ENCODE assay signal across 22 cellular contexts in genomic region chr9:108665856-108666784, GRCh38.
A peak's percentile ranks its signal among the peaks of the same experiment; 100 is the strongest.
DNase-seq lines count a peak whose midpoint lies in the region; ATAC-seq, FAIRE-seq and TF ChIP-seq lines count a peak whose summit lies in the region.
"Had no signal": no experiment of that assay in that cellular context is flagged by ENCODE, and none has a peak within 500 bp of the region (broad histone marks: within the 10 kb centered on the region; RNA-seq: fewer than 3 reads in every experiment).

No MANE protein-coding gene starts in this region.

- BruUV-seq in MCF 10A (replicated peaks; lab: Mats Ljungman, UMichigan): no TSS peak

- H3K9me3 ChIP-seq in breast epithelium (peaks cover 0 to under 1% of the 10 kb centered on the region in 2 donors), body of pancreas (no peaks in the 10 kb centered on the region), small intestine (ENCODE audit: control insufficient read depth, low read depth) (no peaks in the 10 kb centered on the region)
- no peaks in the 10 kb centered on the region for H3K9me3 ChIP-seq in CD8-positive, alpha-beta T cell (ENCODE audit: low read length)
- H3K9me3 ChIP-seq: A549, thoracic aorta had no signal

- H3K4me3 ChIP-seq in breast epithelium (no peak overlapping the region), body of pancreas (no peak overlapping the region), small intestine (ENCODE audit: low read depth in 1 of 2, low read length in 2 of 2) (no peak overlapping the region)
- no peak overlapping the region for H3K4me3 ChIP-seq in CD8-positive, alpha-beta T cell (ENCODE audit: low read depth, low read length)
- H3K4me3 ChIP-seq: A549, heart right ventricle, thoracic aorta had no signal

- TF ChIP-seq CTCF in MCF 10A (IDR thresholded peaks at IDR 0.05; ENCODE audit: unreplicated experiment): no peak
- no peak for TF ChIP-seq CTCF in breast epithelium (IDR thresholded peaks at IDR 0.05)
- TF ChIP-seq CTCF in foreskin keratinocyte (conservative IDR thresholded peaks at IDR 0.05): no peak
- TF ChIP-seq CTCF in body of pancreas (IDR thresholded peaks at IDR 0.05): no peak
- no peak for TF ChIP-seq CTCF in CD8-positive, alpha-beta T cell (IDR thresholded peaks at IDR 0.05)

- H3K4me1 ChIP-seq in breast epithelium (no peaks in the 10 kb centered on the region), foreskin keratinocyte (peaks cover 11% of the 10 kb centered on the region), body of pancreas (no peaks in the 10 kb centered on the region), small intestine (ENCODE audit: control insufficient read depth in 2 of 2, insufficient read depth in 1 of 2, low read depth in 1 of 2, low read length in 1 of 2) (no peaks in the 10 kb centered on the region)
- H3K4me1 ChIP-seq in CD8-positive, alpha-beta T cell (ENCODE audit: insufficient read depth, low read length): no peaks in the 10 kb centered on the region
- H3K4me1 ChIP-seq: heart right ventricle had no signal

- peaks cover 49% of the 10 kb centered on the region for H3K4me1 Mint-ChIP-seq in MCF 10A (ENCODE audit: insufficient read depth, unreplicated experiment)
- H3K4me1 Mint-ChIP-seq in CD8-positive, alpha-beta T cell (ENCODE audit: low read depth): no peaks in the 10 kb centered on the region
- H3K4me1 Mint-ChIP-seq: activated naive CD4-positive, alpha-beta T cell treated with anti-CD3 and anti-CD28 coated beads, Interleukin-2, amount 10 ng/mL, durations not matched to agents 7 days and 5 days; natural killer cell; T-cell had no signal

- H3K27me3 Mint-ChIP-seq in MCF 10A (ENCODE audit: insufficient read depth, unreplicated experiment): no peaks in the 10 kb centered on the region
- H3K27me3 Mint-ChIP-seq in CD8-positive, alpha-beta T cell (ENCODE audit: low read depth): no peaks in the 10 kb centered on the region
- H3K27me3 Mint-ChIP-seq: activated CD4-positive, alpha-beta memory T cell treated with anti-CD3 and anti-CD28 coated beads for 36 hours; activated naive CD4-positive, alpha-beta T cell treated with anti-CD3 and anti-CD28 coated beads, Interleukin-2, amount 10 ng/mL, durations not matched to agents 7 days and 5 days; T-cell had no signal

- H3K27ac ChIP-seq in breast epithelium: no peak overlapping the region
- no peak overlapping the region for H3K27ac ChIP-seq in foreskin keratinocyte
- no peak overlapping the region for H3K27ac ChIP-seq in body of pancreas
- H3K27ac ChIP-seq in small intestine (ENCODE audit: low read depth in 1 of 2, low read length in 1 of 2): no peak overlapping the region
- no peak overlapping the region for H3K27ac ChIP-seq in CD8-positive, alpha-beta T cell (ENCODE audit: low read depth, low read length)
- H3K27ac ChIP-seq: A549, heart right ventricle, thoracic aorta, VCaP had no signal

- H3K27ac Mint-ChIP-seq in MCF 10A (ENCODE audit: low read depth, unreplicated experiment): peak overlapping the region; percentile 73
- no peak overlapping the region for H3K27ac Mint-ChIP-seq in CD8-positive, alpha-beta T cell
- H3K27ac Mint-ChIP-seq: activated CD4-positive, alpha-beta memory T cell treated with anti-CD3 and anti-CD28 coated beads for 36 hours; activated naive CD4-positive, alpha-beta T cell treated with anti-CD3 and anti-CD28 coated beads, Interleukin-2, amount 10 ng/mL, durations not matched to agents 7 days and 5 days; brain; natural killer cell; T-cell had no signal

- 53 to 60% methylated on average over 5 to 6 of the region's 6 CpGs for WGBS in body of pancreas, 2 donors
- 64 to 77% (median 70%) methylated on average over 6 of the region's 6 CpGs for WGBS in small intestine, 3 donors

- intact Hi-C loops in MCF 10A (cut with micrococcal nuclease) (no loop called here), breast epithelium (cut with DNase I; ENCODE audit: low total_unique reads) (no loop called here), body of pancreas (cut with DNase I) (no loop called here)
- intact Hi-C loops in CD8-positive, alpha-beta T cell (cut with DNase I, micrococcal nuclease): no loop called here

- H3K36me3 Mint-ChIP-seq in MCF 10A (ENCODE audit: insufficient read depth, unreplicated experiment): no peaks in the 10 kb centered on the region
- H3K36me3 Mint-ChIP-seq in CD8-positive, alpha-beta T cell: no peaks in the 10 kb centered on the region
- H3K36me3 Mint-ChIP-seq: activated naive CD4-positive, alpha-beta T cell treated with anti-CD3 and anti-CD28 coated beads, Interleukin-2, amount 10 ng/mL, durations not matched to agents 7 days and 5 days; brain; natural killer cell; T-cell had no signal

- H3K27me3 ChIP-seq in breast epithelium: no peaks in the 10 kb centered on the region
- no peaks in the 10 kb centered on the region for H3K27me3 ChIP-seq in foreskin keratinocyte
- no peaks in the 10 kb centered on the region for H3K27me3 ChIP-seq in body of pancreas
- no peaks in the 10 kb centered on the region for H3K27me3 ChIP-seq in small intestine (ENCODE audit: control insufficient read depth in 2 of 2, insufficient read depth in 2 of 2, low read length in 2 of 2)
- no peaks in the 10 kb centered on the region for H3K27me3 ChIP-seq in CD8-positive, alpha-beta T cell (ENCODE audit: insufficient read depth, low read length)
- H3K27me3 ChIP-seq: heart right ventricle had no signal

- no peaks in the 10 kb centered on the region for H3K36me3 ChIP-seq in breast epithelium
- H3K36me3 ChIP-seq in body of pancreas (replicated peaks in 1 of 2; ENCODE audit: insufficient read depth in 1 of 2, low read depth in 2 of 2): no peaks in the 10 kb centered on the region
- H3K36me3 ChIP-seq in small intestine (ENCODE audit: control insufficient read depth in 2 of 2, insufficient read depth in 2 of 2, low read length in 2 of 2): no peaks in the 10 kb centered on the region
- no peaks in the 10 kb centered on the region for H3K36me3 ChIP-seq in CD8-positive, alpha-beta T cell (ENCODE audit: insufficient read depth, low read length)
- H3K36me3 ChIP-seq: heart right ventricle, thoracic aorta had no signal

- TF ChIP-seq POLR2A in breast epithelium (IDR thresholded peaks at IDR 0.05) (no peak), body of pancreas (IDR thresholded peaks at IDR 0.05) (no peak)

- ATAC-seq in foreskin keratinocyte (no peak), body of pancreas (no peak), HG03469 (IDR thresholded peaks at IDR 0.05; ENCODE audit: unreplicated experiment) (no peak)
- no peak for ATAC-seq in CD8-positive, alpha-beta T cell
- ATAC-seq: A549, heart right ventricle, natural killer cell, T-cell had no signal

- no peak for FAIRE-seq in small intestine (lab: Jason Lieb, UNC)
- FAIRE-seq: A549 had no signal

- DNase-seq in MCF 10A (ENCODE audit: unreplicated experiment) (peak; percentile 73), breast epithelium (ENCODE audit: low spot score in 2 of 2) (no peak), astrocyte of the hippocampus (ENCODE audit: low read depth, low spot score) (peak; percentile 32), foreskin keratinocyte (peak; percentile 56 to 69), body of pancreas (no peak), small intestine (no peak)
- no peak for DNase-seq in CD8-positive, alpha-beta T cell
- DNase-seq: activated CD4-positive, alpha-beta memory T cell treated with anti-CD3 and anti-CD28 coated beads for 36 hours; activated naive CD4-positive, alpha-beta T cell treated with anti-CD3 and anti-CD28 coated beads, Interleukin-2, amount 10 ng/mL, durations not matched to agents 7 days and 5 days; activated T-cell treated with anti-CD3 and anti-CD28 coated beads, Interleukin-2, amount 50 U/mL, for 1 hour; cortex of kidney; H7; heart right ventricle; natural killer cell; NCI-H2029 treated with DMSO at 0.1 percent for 48 hours; NCI-H446 treated with DMSO at 0.1 percent for 48 hours; T-cell had no signal

- H3K4me3 Mint-ChIP-seq in MCF 10A (ENCODE audit: unreplicated experiment): no peak overlapping the region
- H3K4me3 Mint-ChIP-seq in CD8-positive, alpha-beta T cell: no peak overlapping the region
- H3K4me3 Mint-ChIP-seq: activated CD4-positive, alpha-beta memory T cell treated with anti-CD3 and anti-CD28 coated beads for 36 hours; activated naive CD4-positive, alpha-beta T cell treated with anti-CD3 and anti-CD28 coated beads, Interleukin-2, amount 10 ng/mL, durations not matched to agents 7 days and 5 days; brain; natural killer cell; T-cell had no signal

- POLR2A ChIA-PET in MCF 10A (lab: Yijun Ruan, JAX): interaction anchor here (0.5 to 2.1 kb wide), 17 partner anchors 26 to 1285 kb away, joined by 3 to 20 read pairs (median 3); no protein-coding TSS in a partner anchor
- POLR2A ChIA-PET in CD8-positive, alpha-beta T cell (lab: Charles Lee): no interaction called here

- CTCF ChIA-PET in MCF 10A (lab: Yijun Ruan, JAX): interaction anchor here (0.6 to 1.1 kb wide), 5 partner anchors 8 to 103 kb away, joined by 3 read pairs; no protein-coding TSS in a partner anchor
- CTCF ChIA-PET in CD8-positive, alpha-beta T cell (lab: Charles Lee): no interaction called here

- H3K9me3 Mint-ChIP-seq in MCF 10A (ENCODE audit: unreplicated experiment): no peaks in the 10 kb centered on the region
- H3K9me3 Mint-ChIP-seq in CD8-positive, alpha-beta T cell: peaks cover 7% of the 10 kb centered on the region

Comparison
In these comparisons a context has a peak if more than half of its experiments do, and no peak if none do; other contexts are left out.
1. DNase-seq: peak in MCF 10A (single experiment), astrocyte of the hippocampus (single experiment) and foreskin keratinocyte (2 of 2); none in breast epithelium (0 of 2), body of pancreas (0 of 4), small intestine (single experiment) and CD8-positive, alpha-beta T cell (0 of 7).